8 cellular contexts compared by ENCODE assay signal in genomic region chrX:151974336-151975227, GRCh38. TPM values are rescaled to one million over a fixed set of nuclear protein-coding genes. Genes with fewer than 3 reads are reported as not detected.
DNase-seq lines count a peak whose midpoint lies in the region; ATAC-seq lines count a peak whose summit lies in the region.

TSS of gene GABRE (minus strand) at chrX:151974676. CDS start at chrX:151974625, 51 bp downstream.

- ATAC-seq in left ventricle myocardium superior (peak; percentile 87), sciatic nerve (peak; percentile 67), HG02571 (IDR thresholded peaks at IDR 0.05; ENCODE audit: unreplicated experiment) (no peak)

- H3K36me3 Mint-ChIP-seq in activated naive CD8-positive, alpha-beta T cell treated with anti-CD3 and anti-CD28 coated beads for 36 hours, result no peaks in the 10 kb centered on the region

- intact Hi-C loops in left ventricle myocardium superior (cut with micrococcal nuclease) (no loop called here), sciatic nerve (cut with DNase I) (no loop called here)

- DNase-seq in NCI-H1105 treated with DMSO at 0.1 percent for 48 hours (lab: John Stamatoyannopoulos, UW) (peak; percentile 13), NCI-H1105 (lab: John Stamatoyannopoulos, UW) (no peak), left ventricle myocardium superior (peak; percentile 69), sciatic nerve (ENCODE audit: low spot score) (peak; percentile 73), DMS79 (lab: John Stamatoyannopoulos, UW) (no peak), NCI-H2107 treated with DMSO at 0.1 percent for 48 hours (lab: John Stamatoyannopoulos, UW; ENCODE audit: unreplicated experiment) (no peak)
- DNase-seq in activated naive CD8-positive, alpha-beta T cell treated with anti-CD3 and anti-CD28 coated beads for 36 hours, result peak; percentile 1

- H3K27me3 Mint-ChIP-seq in activated naive CD8-positive, alpha-beta T cell treated with anti-CD3 and anti-CD28 coated beads for 36 hours, result peaks cover 24% of the 10 kb centered on the region

- H3K4me1 Mint-ChIP-seq in activated naive CD8-positive, alpha-beta T cell treated with anti-CD3 and anti-CD28 coated beads for 36 hours, result no peaks in the 10 kb centered on the region

- H3K9me3 Mint-ChIP-seq in activated naive CD8-positive, alpha-beta T cell treated with anti-CD3 and anti-CD28 coated beads for 36 hours, result no peaks in the 10 kb centered on the region

- H3K4me3 Mint-ChIP-seq in activated naive CD8-positive, alpha-beta T cell treated with anti-CD3 and anti-CD28 coated beads for 36 hours, result no peak within 1 kb of the TSS

- no peak within 1 kb of the TSS for H3K27ac Mint-ChIP-seq in activated naive CD8-positive, alpha-beta T cell treated with anti-CD3 and anti-CD28 coated beads for 36 hours

RNA-seq across cellular contexts. Expression of gene GABRE, which starts in this region (rescaled TPM):
- not detected for total RNA-seq in activated naive CD8-positive, alpha-beta T cell treated with anti-CD3 and anti-CD28 coated beads for 36 hours
- total RNA-seq in left ventricle myocardium superior (22.9 TPM), sciatic nerve (60.7 TPM)

Comparison
In these comparisons a context has a peak if more than half of its experiments do, and no peak if none do; other contexts are left out.
1. RNA of gene GABRE (total RNA-seq): 60.7 TPM in sciatic nerve (single experiment) and 22.9 TPM in left ventricle myocardium superior (single experiment); not detected in activated naive CD8-positive, alpha-beta T cell treated with anti-CD3 and anti-CD28 coated beads for 36 hours; every median in the first group is over 10 times any median in the second.
2. DNase-seq: peak in NCI-H1105 treated with DMSO at 0.1 percent for 48 hours (single experiment), left ventricle myocardium superior (single experiment) and sciatic nerve (single experiment); none in NCI-H1105 (single experiment), DMS79 (single experiment) and NCI-H2107 treated with DMSO at 0.1 percent for 48 hours (single experiment).
3. Peak in DNase-seq in activated naive CD8-positive, alpha-beta T cell treated with anti-CD3 and anti-CD28 coated beads for 36 hours; RNA of the gene not detected or under 1 TPM.